Comparison of ENCODE assay signal across 1 cellular context in genomic region chr11:57456960-57457642, GRCh38.
TF ChIP-seq lines count a peak whose summit lies in the region.

No MANE protein-coding gene starts in this region.

TF ChIP-seq in HepG2, 621 proteins besides CTCF, POLR2A, EP300 and RAD21 (continued from another document and continues in another):
- TF ChIP-seq PLSCR1 (CRISPR knock-in tag; IDR thresholded peaks at IDR 0.05; ENCODE audit: borderline replicate concordance) = no peak
- TF ChIP-seq ZNF652 (CRISPR knock-in tag; IDR thresholded peaks at IDR 0.05; ENCODE audit: borderline replicate concordance, low read depth) = peak; percentile 26; the same call in 1 of the 2 replicates
- peak; percentile 70 for TF ChIP-seq ZNF891 (CRISPR knock-in tag; IDR thresholded peaks at IDR 0.05)
- peak; percentile 58; the same call in 1 of the 2 replicates for TF ChIP-seq THAP11 (CRISPR knock-in tag; IDR thresholded peaks at IDR 0.05)
- no peak for TF ChIP-seq ZNF432 (CRISPR knock-in tag; IDR thresholded peaks at IDR 0.05; ENCODE audit: borderline replicate concordance)
- TF ChIP-seq MYC (CRISPR knock-in tag; IDR thresholded peaks at IDR 0.05; ENCODE audit: borderline replicate concordance) = 0 out of 2 replicates have a peak, but pooled peaks have one; percentile 13
- 0 out of 2 replicates have a peak, but pooled peaks have one; percentile 37 for TF ChIP-seq ZNF264 (CRISPR knock-in tag; IDR thresholded peaks at IDR 0.05)
- 0 out of 2 replicates have a peak, but pooled peaks have one; percentile 53 for TF ChIP-seq ZBTB38 (CRISPR knock-in tag; IDR thresholded peaks at IDR 0.05)
- TF ChIP-seq ZNF414 (CRISPR knock-in tag; IDR thresholded peaks at IDR 0.05) = peak; percentile 27; the same call in 1 of the 2 replicates
- peak; percentile 40; the same call in 1 of the 2 replicates for TF ChIP-seq ZFX (CRISPR knock-in tag; IDR thresholded peaks at IDR 0.05; ENCODE audit: low read depth)
- TF ChIP-seq SALL1 (CRISPR knock-in tag; IDR thresholded peaks at IDR 0.05) = peak; percentile 83
- 0 out of 2 replicates have a peak, but pooled peaks have one; percentile 60 for TF ChIP-seq SALL2 (CRISPR knock-in tag; IDR thresholded peaks at IDR 0.05)
- TF ChIP-seq ERF (CRISPR knock-in tag; IDR thresholded peaks at IDR 0.05) = 0 out of 2 replicates have a peak, but pooled peaks have one; percentile 50
- peak; percentile 72 for TF ChIP-seq MED1 (CRISPR knock-in tag; IDR thresholded peaks at IDR 0.05)
- TF ChIP-seq HNF1B (CRISPR knock-in tag; IDR thresholded peaks at IDR 0.05) = peak; percentile 89
- TF ChIP-seq NFE2 (CRISPR knock-in tag; IDR thresholded peaks at IDR 0.05) = no peak
- 0 out of 2 replicates have a peak, but pooled peaks have one; percentile 39 for TF ChIP-seq ZNF788 (CRISPR knock-in tag; IDR thresholded peaks at IDR 0.05; ENCODE audit: borderline replicate concordance)
- peak; percentile 51 for TF ChIP-seq GATAD2A (CRISPR knock-in tag; IDR thresholded peaks at IDR 0.05)
- TF ChIP-seq ZNF280D (CRISPR knock-in tag; IDR thresholded peaks at IDR 0.05) = 0 out of 2 replicates have a peak, but pooled peaks have one; percentile 59
- no peak for TF ChIP-seq ZNF143 (CRISPR knock-in tag; IDR thresholded peaks at IDR 0.05)
- no peak for TF ChIP-seq ZNF781 (CRISPR knock-in tag; IDR thresholded peaks at IDR 0.05; ENCODE audit: borderline replicate concordance, not compliant biosample characterization)
- no peak for TF ChIP-seq ZNF513 (CRISPR knock-in tag; conservative IDR thresholded peaks at IDR 0.05)
- TF ChIP-seq LCORL (IDR thresholded peaks at IDR 0.05) = no peak
- TF ChIP-seq LCORL (CRISPR knock-in tag; IDR thresholded peaks at IDR 0.05) = peak; percentile 66
- no peak for TF ChIP-seq NR2F6 (IDR thresholded peaks at IDR 0.05)
- peak; percentile 48; the same call in 1 of the 2 replicates for TF ChIP-seq NR2F6 (CRISPR knock-in tag; IDR thresholded peaks at IDR 0.05)
- TF ChIP-seq ZNF687 (CRISPR knock-in tag; IDR thresholded peaks at IDR 0.05) = peak; percentile 87
- TF ChIP-seq ZNF124 (CRISPR knock-in tag; IDR thresholded peaks at IDR 0.05) = peak; percentile 57; the same call in 1 of the 2 replicates
- TF ChIP-seq ZNF580 (CRISPR knock-in tag; IDR thresholded peaks at IDR 0.05; ENCODE audit: borderline replicate concordance, low read depth) = peak; percentile 76
- TF ChIP-seq ZNF441 (CRISPR knock-in tag; IDR thresholded peaks at IDR 0.05; ENCODE audit: borderline replicate concordance) = no peak
- TF ChIP-seq SMC3 (IDR thresholded peaks at IDR 0.05; ENCODE audit: low read length) = peak; percentile 69; the same call in 1 of the 2 replicates
- peak; percentile 67; the same call in 1 of the 2 replicates for TF ChIP-seq ZMYM3 (CRISPR knock-in tag; IDR thresholded peaks at IDR 0.05)
- TF ChIP-seq TGIF2 (CRISPR knock-in tag; IDR thresholded peaks at IDR 0.05) = 0 out of 2 replicates have a peak, but pooled peaks have one; percentile 58
- peak; percentile 42 for TF ChIP-seq RARA (CRISPR knock-in tag; IDR thresholded peaks at IDR 0.05)
- no peak for TF ChIP-seq ZNF230 (CRISPR knock-in tag; IDR thresholded peaks at IDR 0.05)
- peak; percentile 50; the same call in 1 of the 2 replicates for TF ChIP-seq ZFY (CRISPR knock-in tag; IDR thresholded peaks at IDR 0.05)
- TF ChIP-seq HNF4A (CRISPR knock-in tag; IDR thresholded peaks at IDR 0.05) = peak; percentile 65
- 0 out of 2 replicates have a peak, but pooled peaks have one; percentile 27 for TF ChIP-seq THRA (CRISPR knock-in tag; IDR thresholded peaks at IDR 0.05; ENCODE audit: borderline replicate concordance)
- peak; percentile 63; the same call in 1 of the 2 replicates for TF ChIP-seq ZNF614 (CRISPR knock-in tag; IDR thresholded peaks at IDR 0.05; ENCODE audit: borderline replicate concordance)
- TF ChIP-seq CCAR2 (optimal IDR thresholded peaks at IDR 0.05; ENCODE audit: low read depth, low read length) = no peak
- TF ChIP-seq KAT8 (CRISPR knock-in tag; IDR thresholded peaks at IDR 0.05) = peak; percentile 62; the same call in 1 of the 2 replicates
- peak; percentile 19 for TF ChIP-seq SKI (IDR thresholded peaks at IDR 0.05; ENCODE audit: partially characterized antibody)
- peak; percentile 46; the same call in 1 of the 2 replicates for TF ChIP-seq NFKB2 (CRISPR knock-in tag; IDR thresholded peaks at IDR 0.05; ENCODE audit: borderline replicate concordance)
- TF ChIP-seq ATF4 (CRISPR knock-in tag; IDR thresholded peaks at IDR 0.05) = no peak; a peak in 1 of 4 replicates
- TF ChIP-seq CHD2 (IDR thresholded peaks at IDR 0.05; ENCODE audit: low read depth, low read length) = no peak
- TF ChIP-seq ZMYM4 (CRISPR knock-in tag; IDR thresholded peaks at IDR 0.05) = peak; percentile 65; the same call in 1 of the 2 replicates
- no peak for TF ChIP-seq MTERF4 (CRISPR knock-in tag; IDR thresholded peaks at IDR 0.05)
- peak; percentile 73; the same call in 1 of the 2 replicates for TF ChIP-seq ZNF205 (CRISPR knock-in tag; IDR thresholded peaks at IDR 0.05)
- 0 out of 2 replicates have a peak, but pooled peaks have one; percentile 35 for TF ChIP-seq FOSL2 (CRISPR knock-in tag; IDR thresholded peaks at IDR 0.05)
